ENCODE assay signal across 1 cellular context in the genomic region with DNA sequence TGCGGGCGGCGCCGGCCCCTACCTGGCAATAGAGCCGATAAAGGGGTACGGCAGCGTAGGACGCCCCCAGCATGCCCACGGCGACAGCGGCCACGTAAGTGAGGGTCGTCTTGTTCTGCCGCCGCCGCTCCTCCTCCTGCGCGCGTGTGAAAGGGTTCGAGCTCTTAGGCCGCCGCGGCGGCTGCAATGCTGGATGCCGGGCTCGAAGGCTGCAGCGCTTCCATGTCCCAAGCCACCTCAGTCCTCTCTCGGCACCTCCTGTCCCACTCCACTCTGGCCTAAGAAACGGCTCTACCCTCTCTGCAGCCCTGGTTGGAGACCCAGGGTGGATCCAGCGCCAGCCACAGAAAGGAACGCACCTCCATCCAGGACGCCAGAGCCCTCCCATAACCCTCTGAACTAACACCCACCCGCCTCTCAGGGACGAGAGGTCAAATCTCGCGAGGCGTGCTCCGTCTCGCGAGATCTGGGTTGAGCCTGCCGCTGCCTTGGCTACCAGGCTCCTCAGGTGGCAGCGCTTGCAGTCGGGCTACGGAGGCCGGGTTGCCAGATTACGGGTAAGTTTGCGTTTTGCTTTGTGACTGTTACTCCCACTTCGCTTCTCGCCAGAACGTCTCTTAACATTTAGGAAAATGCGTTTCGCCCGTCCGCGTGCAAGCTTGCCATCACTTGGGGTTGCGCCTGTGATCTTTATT.
TF ChIP-seq lines count a peak whose summit lies in the region.

Gene COX11, minus strand, starts transcription at position 396 of the 695 bp plus-strand sequence. Its CDS starts 8 bp downstream, at position 388.
Gene STXBP4, plus strand, starts transcription at position 507 of the 695 bp plus-strand sequence. CDS start 17,455 bp downstream, outside the sequence.

TF ChIP-seq in K562, 482 proteins besides CTCF, POLR2A, EP300 and RAD21 (continued from another document and continues in another):
- TF ChIP-seq FOXO4 (CRISPR knock-in tag; IDR thresholded peaks at IDR 0.05) (no peak), PRMT5 (CRISPR knock-in tag; IDR thresholded peaks at IDR 0.05) (no peak), ZNF436 (CRISPR knock-in tag; IDR thresholded peaks at IDR 0.05) (no peak), ADNP (tag; IDR thresholded peaks at IDR 0.05) (no peak), EGR1 (conservative IDR thresholded peaks at IDR 0.05) (peak; percentile 13; the same call in 1 of the 2 replicates), YBX1 (IDR thresholded peaks at IDR 0.05) (no peak), NCOA6 (IDR thresholded peaks at IDR 0.05) (no peak), ZNF174 (CRISPR knock-in tag; IDR thresholded peaks at IDR 0.05) (no peak), ZNF561 (CRISPR knock-in tag; conservative IDR thresholded peaks at IDR 0.05) (no peak), STAG1 (CRISPR knock-in tag; IDR thresholded peaks at IDR 0.05; ENCODE audit: borderline replicate concordance) (no peak), RHOXF2B (CRISPR knock-in tag; conservative IDR thresholded peaks at IDR 0.05) (no peak), KDM2B (CRISPR knock-in tag; IDR thresholded peaks at IDR 0.05) (no peak), FOXA3 (CRISPR knock-in tag; conservative IDR thresholded peaks at IDR 0.05 in 1 of 2, IDR thresholded peaks at IDR 0.05 in 1 of 2) (no peak), HNRNPUL1 (IDR thresholded peaks at IDR 0.05; ENCODE audit: low read length) (no peak), ZNF134 (CRISPR knock-in tag; conservative IDR thresholded peaks at IDR 0.05) (no peak), JUNB (CRISPR knock-in tag; conservative IDR thresholded peaks at IDR 0.05) (no peak), ZNF717 (CRISPR knock-in tag; IDR thresholded peaks at IDR 0.05) (no peak), CUX1 (CRISPR knock-in tag; IDR thresholded peaks at IDR 0.05) (no peak), MECOM (CRISPR knock-in tag; IDR thresholded peaks at IDR 0.05) (no peak), ZBTB7A (IDR thresholded peaks at IDR 0.05; ENCODE audit: borderline replicate concordance, control insufficient read depth, low read depth, low read length) (peak; percentile 84; the same call in 1 of the 2 replicates), TEAD2 (tag; IDR thresholded peaks at IDR 0.05) (no peak), CCAR2 (IDR thresholded peaks at IDR 0.05; ENCODE audit: low read depth, low read length) (no peak), MTA2 (IDR thresholded peaks at IDR 0.05; ENCODE audit: low read depth) (no peak), HMG20B (CRISPR knock-in tag; IDR thresholded peaks at IDR 0.05) (no peak), BHLHE40 (IDR thresholded peaks at IDR 0.05; ENCODE audit: low read length) (no peak), ZNF507 (tag; conservative IDR thresholded peaks at IDR 0.05) (no peak), ZNF695 (CRISPR knock-in tag; IDR thresholded peaks at IDR 0.05) (no peak), CREB1 (IDR thresholded peaks at IDR 0.05) (no peak), CREB1 (CRISPR knock-in tag; IDR thresholded peaks at IDR 0.05) (no peak; the same call in 1 of the 2 replicates), ZNF384 (IDR thresholded peaks at IDR 0.05; ENCODE audit: low read depth, low read length) (no peak), ZNF780A (CRISPR knock-in tag; IDR thresholded peaks at IDR 0.05) (no peak), ZNF354B (CRISPR knock-in tag; IDR thresholded peaks at IDR 0.05) (no peak), CBFB (CRISPR knock-in tag; IDR thresholded peaks at IDR 0.05) (no peak), TCFL5 (CRISPR knock-in tag; conservative IDR thresholded peaks at IDR 0.05) (no peak), FOXK1 (CRISPR knock-in tag; IDR thresholded peaks at IDR 0.05; ENCODE audit: borderline replicate concordance) (no peak), SRSF9 (IDR thresholded peaks at IDR 0.05; ENCODE audit: borderline replicate concordance, low read depth, low read length) (no peak)
- TF ChIP-seq, protein P1, sequence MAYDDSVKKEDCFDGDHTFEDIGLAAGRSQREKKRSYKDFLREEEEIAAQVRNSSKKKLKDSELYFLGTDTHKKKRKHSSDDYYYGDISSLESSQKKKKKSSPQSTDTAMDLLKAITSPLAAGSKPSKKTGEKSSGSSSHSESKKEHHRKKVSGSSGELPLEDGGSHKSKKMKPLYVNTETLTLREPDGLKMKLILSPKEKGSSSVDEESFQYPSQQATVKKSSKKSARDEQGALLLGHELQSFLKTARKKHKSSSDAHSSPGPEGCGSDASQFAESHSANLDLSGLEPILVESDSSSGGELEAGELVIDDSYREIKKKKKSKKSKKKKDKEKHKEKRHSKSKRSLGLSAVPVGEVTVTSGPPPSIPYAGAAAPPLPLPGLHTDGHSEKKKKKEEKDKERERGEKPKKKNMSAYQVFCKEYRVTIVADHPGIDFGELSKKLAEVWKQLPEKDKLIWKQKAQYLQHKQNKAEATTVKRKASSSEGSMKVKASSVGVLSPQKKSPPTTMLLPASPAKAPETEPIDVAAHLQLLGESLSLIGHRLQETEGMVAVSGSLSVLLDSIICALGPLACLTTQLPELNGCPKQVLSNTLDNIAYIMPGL (CRISPR knock-in tag; IDR thresholded peaks at IDR 0.05): peak; percentile 62; the same call in 1 of the 2 replicates
- TF ChIP-seq, protein P2, sequence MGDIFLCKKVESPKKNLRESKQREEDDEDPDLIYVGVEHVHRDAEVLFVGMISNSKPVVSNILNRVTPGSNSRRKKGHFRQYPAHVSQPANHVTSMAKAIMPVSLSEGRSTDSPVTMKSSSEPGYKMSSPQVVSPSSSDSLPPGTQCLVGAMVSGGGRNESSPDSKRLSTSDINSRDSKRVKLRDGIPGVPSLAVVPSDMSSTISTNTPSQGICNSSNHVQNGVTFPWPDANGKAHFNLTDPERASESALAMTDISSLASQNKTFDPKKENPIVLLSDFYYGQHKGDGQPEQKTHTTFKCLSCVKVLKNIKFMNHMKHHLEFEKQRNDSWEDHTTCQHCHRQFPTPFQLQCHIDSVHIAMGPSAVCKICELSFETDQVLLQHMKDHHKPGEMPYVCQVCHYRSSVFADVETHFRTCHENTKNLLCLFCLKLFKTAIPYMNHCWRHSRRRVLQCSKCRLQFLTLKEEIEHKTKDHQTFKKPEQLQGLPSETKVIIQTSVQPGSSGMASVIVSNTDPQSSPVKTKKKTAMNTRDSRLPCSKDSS (IDR thresholded peaks at IDR 0.05; ENCODE audit: low read depth, partially characterized antibody): no peak
- TF ChIP-seq, protein P3, sequence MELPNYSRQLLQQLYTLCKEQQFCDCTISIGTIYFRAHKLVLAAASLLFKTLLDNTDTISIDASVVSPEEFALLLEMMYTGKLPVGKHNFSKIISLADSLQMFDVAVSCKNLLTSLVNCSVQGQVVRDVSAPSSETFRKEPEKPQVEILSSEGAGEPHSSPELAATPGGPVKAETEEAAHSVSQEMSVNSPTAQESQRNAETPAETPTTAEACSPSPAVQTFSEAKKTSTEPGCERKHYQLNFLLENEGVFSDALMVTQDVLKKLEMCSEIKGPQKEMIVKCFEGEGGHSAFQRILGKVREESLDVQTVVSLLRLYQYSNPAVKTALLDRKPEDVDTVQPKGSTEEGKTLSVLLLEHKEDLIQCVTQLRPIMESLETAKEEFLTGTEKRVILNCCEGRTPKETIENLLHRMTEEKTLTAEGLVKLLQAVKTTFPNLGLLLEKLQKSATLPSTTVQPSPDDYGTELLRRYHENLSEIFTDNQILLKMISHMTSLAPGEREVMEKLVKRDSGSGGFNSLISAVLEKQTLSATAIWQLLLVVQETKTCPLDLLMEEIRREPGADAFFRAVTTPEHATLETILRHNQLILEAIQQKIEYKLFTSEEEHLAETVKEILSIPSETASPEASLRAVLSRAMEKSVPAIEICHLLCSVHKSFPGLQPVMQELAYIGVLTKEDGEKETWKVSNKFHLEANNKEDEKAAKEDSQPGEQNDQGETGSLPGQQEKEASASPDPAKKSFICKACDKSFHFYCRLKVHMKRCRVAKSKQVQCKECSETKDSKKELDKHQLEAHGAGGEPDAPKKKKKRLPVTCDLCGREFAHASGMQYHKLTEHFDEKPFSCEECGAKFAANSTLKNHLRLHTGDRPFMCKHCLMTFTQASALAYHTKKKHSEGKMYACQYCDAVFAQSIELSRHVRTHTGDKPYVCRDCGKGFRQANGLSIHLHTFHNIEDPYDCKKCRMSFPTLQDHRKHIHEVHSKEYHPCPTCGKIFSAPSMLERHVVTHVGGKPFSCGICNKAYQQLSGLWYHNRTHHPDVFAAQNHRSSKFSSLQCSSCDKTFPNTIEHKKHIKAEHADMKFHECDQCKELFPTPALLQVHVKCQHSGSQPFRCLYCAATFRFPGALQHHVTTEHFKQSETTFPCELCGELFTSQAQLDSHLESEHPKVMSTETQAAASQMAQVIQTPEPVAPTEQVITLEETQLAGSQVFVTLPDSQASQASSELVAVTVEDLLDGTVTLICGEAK (IDR thresholded peaks at IDR 0.05): peak; percentile 79
- TF ChIP-seq, protein P3 (CRISPR knock-in tag; IDR thresholded peaks at IDR 0.05): no peak
- TF ChIP-seq, protein P4, sequence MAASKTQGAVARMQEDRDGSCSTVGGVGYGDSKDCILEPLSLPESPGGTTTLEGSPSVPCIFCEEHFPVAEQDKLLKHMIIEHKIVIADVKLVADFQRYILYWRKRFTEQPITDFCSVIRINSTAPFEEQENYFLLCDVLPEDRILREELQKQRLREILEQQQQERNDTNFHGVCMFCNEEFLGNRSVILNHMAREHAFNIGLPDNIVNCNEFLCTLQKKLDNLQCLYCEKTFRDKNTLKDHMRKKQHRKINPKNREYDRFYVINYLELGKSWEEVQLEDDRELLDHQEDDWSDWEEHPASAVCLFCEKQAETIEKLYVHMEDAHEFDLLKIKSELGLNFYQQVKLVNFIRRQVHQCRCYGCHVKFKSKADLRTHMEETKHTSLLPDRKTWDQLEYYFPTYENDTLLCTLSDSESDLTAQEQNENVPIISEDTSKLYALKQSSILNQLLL (CRISPR knock-in tag; IDR thresholded peaks at IDR 0.05; ENCODE audit: borderline replicate concordance): no peak
